Comparison of ENCODE assay signal across 10 cellular contexts in genomic region chr2:45128580-45128997, GRCh38.
DNase-seq lines count a peak whose midpoint lies in the region; ATAC-seq, FAIRE-seq and TF ChIP-seq lines count a peak whose summit lies in the region.
"Had no signal": no experiment of that assay in that cellular context is flagged by ENCODE, and none has a peak within 500 bp of the region (broad histone marks: within the 10 kb centered on the region; RNA-seq: fewer than 3 reads in every experiment).

No MANE protein-coding gene starts in this region.

- ATAC-seq in GM19397 (IDR thresholded peaks at IDR 0.05; ENCODE audit: unreplicated experiment) (no peak), GM21576 (IDR thresholded peaks at IDR 0.05; ENCODE audit: unreplicated experiment) (no peak), HG03378 (IDR thresholded peaks at IDR 0.05; ENCODE audit: unreplicated experiment) (no peak)

- DNase-seq in AG08395 (ENCODE audit: low spot score) (peak; percentile 92), HTR-8/SVneo (ENCODE audit: insufficient read length, low spot score) (peak; percentile 92), astrocyte of the spinal cord (ENCODE audit: low read depth, low spot score) (peak; percentile 92), iris pigment epithelial cell (ENCODE audit: low read depth) (peak; percentile 97)
- DNase-seq in activated CD4-positive, alpha-beta T cell treated with anti-CD3 and anti-CD28 coated beads, Interleukin-2, amount 50 U/mL, for 4 hours, result no peak
- DNase-seq: activated effector memory CD4-positive, alpha-beta T cell treated with anti-CD3 and anti-CD28 coated beads, Interleukin-2, amount 50 U/mL, for 16 hours; T-helper 9 cell had no signal

- H3K4me3 ChIP-seq in astrocyte of the spinal cord (ENCODE audit: low read depth, low read length), result no peak overlapping the region

- in situ Hi-C loops in astrocyte of the spinal cord (cut with HindIII; ENCODE audit: low sequenced_read_pairs), result no loop called here

- FAIRE-seq in HTR-8/SVneo (lab: Jason Lieb, UNC), result peak; percentile 91

- TF ChIP-seq CTCF in astrocyte of the spinal cord (IDR thresholded peaks at IDR 0.05; ENCODE audit: low read depth, low read length), result no peak

Comparison
In these comparisons a context has a peak if more than half of its experiments do, and no peak if none do; other contexts are left out.
1. DNase-seq: peak in AG08395 (single experiment), HTR-8/SVneo (single experiment), astrocyte of the spinal cord (single experiment) and iris pigment epithelial cell (single experiment); none in activated CD4-positive, alpha-beta T cell treated with anti-CD3 and anti-CD28 coated beads, Interleukin-2, amount 50 U/mL, for 4 hours (0 of 2).